19 cellular contexts compared by ENCODE assay signal in genomic region chr7:100517305-100517704, GRCh38. TPM values are rescaled to one million over a fixed set of nuclear protein-coding genes. Genes with fewer than 3 reads are reported as not detected.
A peak's percentile ranks its signal among the peaks of the same experiment; 100 is the strongest.
DNase-seq lines count a peak whose midpoint lies in the region; ATAC-seq and TF ChIP-seq lines count a peak whose summit lies in the region.
"Had no signal": no experiment of that assay in that cellular context is flagged by ENCODE, and none has a peak within 500 bp of the region (broad histone marks: within the 10 kb centered on the region; RNA-seq: fewer than 3 reads in every experiment).

No MANE protein-coding gene starts in this region.

- H4K20me1 ChIP-seq in neural progenitor cell (ENCODE audit: low read depth) (no peaks in the 10 kb centered on the region), MM.1S (ENCODE audit: insufficient read depth, low read length) (no peaks in the 10 kb centered on the region)
- H4K20me1 ChIP-seq: BLaER1 had no signal

- H3K36me3 ChIP-seq in CD8-positive, alpha-beta memory T cell (ENCODE audit: insufficient read depth, low read length), result no peaks in the 10 kb centered on the region
- H3K36me3 ChIP-seq in neural progenitor cell (no peaks in the 10 kb centered on the region), MM.1S (replicated peaks; ENCODE audit: insufficient read depth, low read length) (no peaks in the 10 kb centered on the region)
- H3K36me3 ChIP-seq: BLaER1 had no signal

- no peak for DNase-seq in activated naive CD8-positive, alpha-beta T cell treated with anti-CD3 and anti-CD28 coated beads, Interleukin-2, amount 50 U/mL, for 24 hours
- no peak for DNase-seq in CD8-positive, alpha-beta memory T cell
- no peak for DNase-seq in T-cell
- DNase-seq in neural progenitor cell (ENCODE audit: low spot score), result no peak
- no peak for DNase-seq in HPDE6-E6E7 (ENCODE audit: extremely low spot score)
- no peak for DNase-seq in MM.1S
- DNase-seq: 8988T, DMS153, DMS79 treated with DMSO at 0.1 percent for 48 hours, GF-D8, HCEC 1CT, HFFc6 had no signal

- H3K4me1 ChIP-seq in CD8-positive, alpha-beta memory T cell (ENCODE audit: insufficient read depth, low read length), result peaks cover 36% of the 10 kb centered on the region
- H3K4me1 ChIP-seq in neural progenitor cell (no peaks in the 10 kb centered on the region), MM.1S (ENCODE audit: low read length) (no peaks in the 10 kb centered on the region)

- H2AFZ ChIP-seq in neural progenitor cell (replicated peaks) (no peak overlapping the region), MM.1S (ENCODE audit: low read length) (no peak overlapping the region)
- H2AFZ ChIP-seq: GM23338 had no signal

- H3K9me2 ChIP-seq in MM.1S (replicated peaks; ENCODE audit: insufficient read depth, low read length), result no peaks in the 10 kb centered on the region

- TF ChIP-seq CTCF in neural progenitor cell (IDR thresholded peaks at IDR 0.05) (no peak), MM.1S (IDR thresholded peaks at IDR 0.05; ENCODE audit: low read length) (no peak)

- CTCF ChIA-PET in CD8-positive, alpha-beta memory T cell (lab: Charles Lee), result interaction anchor here (1.0 to 2.0 kb wide), 5 partner anchors 29 to 88 kb away, joined by 3 to 9 read pairs (median 4); no protein-coding TSS in a partner anchor
- CTCF ChIA-PET in T-cell (lab: Charles Lee), result interaction anchor here in 1 of 2 donors (1.5 kb wide), 1 partner anchor 46 kb away, joined by 3 read pairs; no protein-coding TSS in a partner anchor

- H3K4me3 Mint-ChIP-seq in activated naive CD8-positive, alpha-beta T cell, result no peak overlapping the region
- H3K4me3 Mint-ChIP-seq in activated naive CD8-positive, alpha-beta T cell treated with anti-CD3 and anti-CD28 coated beads, Interleukin-2, amount 50 U/mL, for 24 hours, result no peak overlapping the region
- H3K4me3 Mint-ChIP-seq in CD8-positive, alpha-beta memory T cell, result peak overlapping the region in 4 of 7 donors; percentile 22 to 39 (median 29)
- H3K4me3 Mint-ChIP-seq in T-cell, result no peak overlapping the region
- H3K4me3 Mint-ChIP-seq in neural progenitor cell, result peak overlapping the region; percentile 33
- H3K4me3 Mint-ChIP-seq: CD14-positive monocyte, GM23338, HFFc6 had no signal

- H3F3A ChIP-seq in neural progenitor cell (ENCODE audit: low read depth), result no peaks in the 10 kb centered on the region
- no peaks in the 10 kb centered on the region for H3F3A ChIP-seq in MM.1S (ENCODE audit: insufficient read depth, low read length)

- H3K9ac ChIP-seq in neural progenitor cell (no peak overlapping the region), MM.1S (ENCODE audit: low read length) (no peak overlapping the region)
- H3K9ac ChIP-seq: BLaER1 had no signal

- no peak overlapping the region for H3K27ac ChIP-seq in CD8-positive, alpha-beta memory T cell (ENCODE audit: low read depth, low read length)
- no peak overlapping the region for H3K27ac ChIP-seq in neural progenitor cell
- H3K27ac ChIP-seq in MM.1S (ENCODE audit: low read length), result no peak overlapping the region
- H3K27ac ChIP-seq: BLaER1 had no signal

- POLR2A ChIA-PET in CD8-positive, alpha-beta memory T cell (lab: Charles Lee), result no interaction called here
- POLR2A ChIA-PET in T-cell (lab: Charles Lee), result interaction anchor here in 1 of 2 donors (0.5 kb wide), 2 partner anchors 48 kb away, joined by 4 to 5 read pairs; no protein-coding TSS in a partner anchor

- peak overlapping the region; percentile 16 for H3K27ac Mint-ChIP-seq in activated naive CD8-positive, alpha-beta T cell
- no peak overlapping the region for H3K27ac Mint-ChIP-seq in activated naive CD8-positive, alpha-beta T cell treated with anti-CD3 and anti-CD28 coated beads, Interleukin-2, amount 50 U/mL, for 24 hours
- H3K27ac Mint-ChIP-seq in CD8-positive, alpha-beta memory T cell, result peak overlapping the region in 1 of 8 donors; percentile 11
- peak overlapping the region; percentile 57 to 77 for H3K27ac Mint-ChIP-seq in T-cell
- no peak overlapping the region for H3K27ac Mint-ChIP-seq in neural progenitor cell
- H3K27ac Mint-ChIP-seq: CD14-positive monocyte, GM23338, HFFc6 had no signal

- no peaks in the 10 kb centered on the region for H3K9me3 Mint-ChIP-seq in activated naive CD8-positive, alpha-beta T cell (ENCODE audit: low read depth)
- H3K9me3 Mint-ChIP-seq in activated naive CD8-positive, alpha-beta T cell treated with anti-CD3 and anti-CD28 coated beads, Interleukin-2, amount 50 U/mL, for 24 hours, result no peaks in the 10 kb centered on the region
- no peaks in the 10 kb centered on the region for H3K9me3 Mint-ChIP-seq in CD8-positive, alpha-beta memory T cell
- H3K9me3 Mint-ChIP-seq in T-cell (no peaks in the 10 kb centered on the region), neural progenitor cell (peaks cover 2% of the 10 kb centered on the region)
- H3K9me3 Mint-ChIP-seq: HFFc6 had no signal

- ATAC-seq in activated naive CD8-positive, alpha-beta T cell treated with anti-CD3 and anti-CD28 coated beads, Interleukin-2, amount 50 U/mL, for 24 hours, result no peak
- ATAC-seq in T-cell (replicated peaks in 1 of 4) (no peak), HG02759 (IDR thresholded peaks at IDR 0.05; ENCODE audit: unreplicated experiment) (no peak)
- ATAC-seq: GM23338, HepG2 had no signal

- H3K4me3 ChIP-seq in CD8-positive, alpha-beta memory T cell (ENCODE audit: low read length), result no peak overlapping the region
- H3K4me3 ChIP-seq in neural progenitor cell, result no peak overlapping the region
- H3K4me3 ChIP-seq in MM.1S (ENCODE audit: low read length), result no peak overlapping the region
- H3K4me3 ChIP-seq: BLaER1, GM23338 had no signal

- H3K4me2 ChIP-seq in neural progenitor cell (no peak overlapping the region), MM.1S (ENCODE audit: low read depth, low read length) (no peak overlapping the region)
- H3K4me2 ChIP-seq: BLaER1, GM23338 had no signal

- H3K27me3 Mint-ChIP-seq in activated naive CD8-positive, alpha-beta T cell, result no peaks in the 10 kb centered on the region
- no peaks in the 10 kb centered on the region for H3K27me3 Mint-ChIP-seq in activated naive CD8-positive, alpha-beta T cell treated with anti-CD3 and anti-CD28 coated beads, Interleukin-2, amount 50 U/mL, for 24 hours
- no peaks in the 10 kb centered on the region for H3K27me3 Mint-ChIP-seq in CD8-positive, alpha-beta memory T cell
- no peaks in the 10 kb centered on the region for H3K27me3 Mint-ChIP-seq in T-cell
- H3K27me3 Mint-ChIP-seq in neural progenitor cell (ENCODE audit: insufficient read depth, low read depth), result peaks cover 6% of the 10 kb centered on the region

- no peaks in the 10 kb centered on the region for H3K36me3 Mint-ChIP-seq in activated naive CD8-positive, alpha-beta T cell
- H3K36me3 Mint-ChIP-seq in activated naive CD8-positive, alpha-beta T cell treated with anti-CD3 and anti-CD28 coated beads, Interleukin-2, amount 50 U/mL, for 24 hours (ENCODE audit: low read depth), result no peaks in the 10 kb centered on the region
- H3K36me3 Mint-ChIP-seq in CD8-positive, alpha-beta memory T cell, result no peaks in the 10 kb centered on the region
- no peaks in the 10 kb centered on the region for H3K36me3 Mint-ChIP-seq in T-cell
- H3K36me3 Mint-ChIP-seq in neural progenitor cell, result no peaks in the 10 kb centered on the region
- H3K36me3 Mint-ChIP-seq: CD14-positive monocyte had no signal

- H3K27me3 ChIP-seq in CD8-positive, alpha-beta memory T cell (ENCODE audit: insufficient read depth, low read length, poor library complexity, severe bottlenecking), result no peaks in the 10 kb centered on the region
- H3K27me3 ChIP-seq in neural progenitor cell (no peaks in the 10 kb centered on the region), MM.1S (replicated peaks; ENCODE audit: insufficient read depth, low read length) (no peaks in the 10 kb centered on the region)
- H3K27me3 ChIP-seq: BLaER1 had no signal

- H3K79me2 ChIP-seq in neural progenitor cell (ENCODE audit: low read depth) (no peaks in the 10 kb centered on the region), MM.1S (ENCODE audit: low read length) (no peaks in the 10 kb centered on the region)

- no peaks in the 10 kb centered on the region for H3K9me3 ChIP-seq in CD8-positive, alpha-beta memory T cell (ENCODE audit: low read length)
- H3K9me3 ChIP-seq in neural progenitor cell (ENCODE audit: low read depth), result no peaks in the 10 kb centered on the region
- H3K9me3 ChIP-seq in MM.1S (replicated peaks; ENCODE audit: insufficient read depth, low read length), result no peaks in the 10 kb centered on the region
- H3K9me3 ChIP-seq: BLaER1 had no signal

- H3K4me1 Mint-ChIP-seq in activated naive CD8-positive, alpha-beta T cell (ENCODE audit: low read depth), result peaks cover 33% of the 10 kb centered on the region
- peaks cover 24% of the 10 kb centered on the region for H3K4me1 Mint-ChIP-seq in activated naive CD8-positive, alpha-beta T cell treated with anti-CD3 and anti-CD28 coated beads, Interleukin-2, amount 50 U/mL, for 24 hours
- peaks cover 27 to 35% (median 29%) of the 10 kb centered on the region in 3 donors for H3K4me1 Mint-ChIP-seq in CD8-positive, alpha-beta memory T cell
- H3K4me1 Mint-ChIP-seq in T-cell (peaks cover 34 to 42% (median 34%) of the 10 kb centered on the region in 3 donors), neural progenitor cell (peaks cover 15% of the 10 kb centered on the region)
- H3K4me1 Mint-ChIP-seq: GM23338 had no signal

RNA-seq across cellular contexts. Expression of gene AGFG2, which starts 21.7 kb away (rescaled TPM):
- total RNA-seq in CD8-positive, alpha-beta memory T cell, result 10 to 100 TPM; 60.5 to 63.1 TPM
- 36.2 TPM for polyA plus RNA-seq in CD8-positive, alpha-beta memory T cell
- 10 to 100 TPM; 26.2 to 54.6 (median 40.2) TPM for total RNA-seq in T-cell
- total RNA-seq in neural progenitor cell (ENCODE audit: low replicate concordance), result 1.2 and 5.6 TPM in 2 replicates

RNA-seq across cellular contexts. Expression of gene NYAP1, which starts 33.6 kb away (rescaled TPM):
- under 1 TPM; 0.13 to 0.18 TPM for total RNA-seq in CD8-positive, alpha-beta memory T cell
- not detected for polyA plus RNA-seq in CD8-positive, alpha-beta memory T cell
- total RNA-seq in T-cell, result 1 to 10 TPM in 2 of 5 donors, under 1 TPM in 3; 0.50 to 1.4 (median 0.99) TPM
- 1.2 and 6.7 TPM in 2 replicates for total RNA-seq in neural progenitor cell (ENCODE audit: low replicate concordance)
- polyA plus RNA-seq: CD14-positive monocyte had no signal

RNA-seq across cellular contexts. Expression of gene TSC22D4, which starts 38.3 kb away (rescaled TPM):
- 10 to 100 TPM; 96.2 to 99.1 TPM for total RNA-seq in CD8-positive, alpha-beta memory T cell
- polyA plus RNA-seq in CD8-positive, alpha-beta memory T cell, result 40.5 TPM
- total RNA-seq in T-cell (100 to 1,000 TPM in 4 of 5 donors, 10 to 100 TPM in 1; 85.2 to 160 (median 148) TPM), neural progenitor cell (ENCODE audit: low replicate concordance) (11.0 and 17.6 TPM in 2 replicates)

RNA-seq across cellular contexts. Expression of gene SPACDR, which starts 53.2 kb away (rescaled TPM):
- total RNA-seq in CD8-positive, alpha-beta memory T cell, result 1 to 10 TPM in 1 of 2 experiments, under 1 TPM in 1; 1.00 to 1.7 TPM
- 0.56 TPM for polyA plus RNA-seq in CD8-positive, alpha-beta memory T cell
- total RNA-seq in T-cell (1 to 10 TPM; 1.3 to 4.0 (median 3.3) TPM), neural progenitor cell (ENCODE audit: low replicate concordance) (0.71 TPM in 1 of 2 replicates, not detected in the other)
- total RNA-seq: HepG2 had no signal

RNA-seq across cellular contexts. Expression of gene SAP25, which starts 56.4 kb away (rescaled TPM):
- 10 to 100 TPM; 13.9 to 14.3 TPM for total RNA-seq in CD8-positive, alpha-beta memory T cell
- 0.56 TPM for polyA plus RNA-seq in CD8-positive, alpha-beta memory T cell
- total RNA-seq in T-cell, result 100 to 1,000 TPM in 3 of 5 donors, 10 to 100 TPM in 2; 61.2 to 129 (median 107) TPM
- 1.5 TPM in 1 of 2 replicates, not detected in the other for total RNA-seq in neural progenitor cell (ENCODE audit: low replicate concordance)
- polyA plus RNA-seq: AG04450, CD14-positive monocyte had no signal

Comparison
In these comparisons a context has a peak if more than half of its experiments do, and no peak if none do; other contexts are left out.
1. H3K27ac Mint-ChIP-seq: peak in activated naive CD8-positive, alpha-beta T cell (single experiment) and T-cell (2 of 2); none in activated naive CD8-positive, alpha-beta T cell treated with anti-CD3 and anti-CD28 coated beads, Interleukin-2, amount 50 U/mL, for 24 hours (single experiment) and neural progenitor cell (single experiment).
2. H3K4me3 Mint-ChIP-seq: peak in CD8-positive, alpha-beta memory T cell (4 of 7) and neural progenitor cell (single experiment); none in activated naive CD8-positive, alpha-beta T cell (single experiment), activated naive CD8-positive, alpha-beta T cell treated with anti-CD3 and anti-CD28 coated beads, Interleukin-2, amount 50 U/mL, for 24 hours (single experiment) and T-cell (0 of 3).